1 cellular context compared by ENCODE assay signal in the genomic region with DNA sequence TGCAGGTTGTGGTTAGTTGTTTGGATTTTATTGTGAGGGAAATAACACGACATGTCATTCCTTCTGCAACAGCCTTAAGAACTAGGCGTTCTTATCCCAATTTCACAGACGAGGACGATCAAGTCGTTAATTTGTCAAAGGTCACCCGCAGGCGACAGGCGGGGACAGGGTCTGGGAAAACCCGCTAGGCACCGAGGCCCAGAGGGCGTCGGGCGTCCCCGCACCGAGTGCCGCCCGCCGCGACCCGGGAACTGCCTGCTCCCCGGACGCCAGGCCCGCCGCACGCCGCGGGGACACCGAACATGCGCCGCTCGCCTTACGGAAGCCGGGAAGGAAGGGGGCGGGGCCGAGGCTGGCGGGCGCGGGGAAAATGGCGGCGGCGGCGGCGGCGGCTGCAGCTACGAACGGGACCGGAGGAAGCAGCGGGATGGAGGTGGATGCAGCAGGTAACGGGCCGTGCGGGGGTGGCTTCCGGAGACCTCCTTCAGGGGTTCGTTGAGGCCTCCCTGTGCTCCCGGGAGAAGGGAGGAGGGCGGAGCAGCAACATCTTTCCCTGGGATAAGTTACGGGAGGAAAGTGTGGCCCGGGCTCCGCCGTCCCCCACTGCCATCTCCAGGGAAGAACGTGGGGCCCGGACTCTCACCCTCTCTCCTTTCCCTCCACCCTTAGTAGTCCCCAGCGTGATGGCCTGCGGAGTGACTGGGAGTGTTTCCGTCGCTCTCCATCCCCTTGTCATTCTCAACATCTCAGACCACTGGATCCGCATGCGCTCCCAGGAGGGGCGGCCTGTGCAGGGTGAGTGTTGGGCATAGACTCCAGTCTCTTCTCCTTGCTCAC.
A peak's percentile ranks its signal among the peaks of the same experiment; 100 is the strongest.
TF ChIP-seq lines count a peak whose summit lies in the region.

A gene (plus strand): TSS at position 349 of the 837 bp plus-strand sequence. CDS start 22 bp downstream, at position 371.

TF ChIP-seq in HepG2, 621 proteins besides CTCF, POLR2A, EP300 and RAD21 (continued from another document and continues in another):
- TF ChIP-seq, protein P1, sequence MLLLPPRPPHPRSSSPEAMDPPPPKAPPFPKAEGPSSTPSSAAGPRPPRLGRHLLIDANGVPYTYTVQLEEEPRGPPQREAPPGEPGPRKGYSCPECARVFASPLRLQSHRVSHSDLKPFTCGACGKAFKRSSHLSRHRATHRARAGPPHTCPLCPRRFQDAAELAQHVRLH (CRISPR knock-in tag; IDR thresholded peaks at IDR 0.05; ENCODE audit: borderline replicate concordance, low read depth) = peak; percentile 96
- peak; percentile 62 for TF ChIP-seq AKAP8 (CRISPR knock-in tag; IDR thresholded peaks at IDR 0.05)
- peak; percentile 77; the same call in 1 of the 2 replicates for TF ChIP-seq ZNF468 (CRISPR knock-in tag; IDR thresholded peaks at IDR 0.05)
- peak; percentile 83; the same call in 1 of the 2 replicates for TF ChIP-seq ZNF768 (CRISPR knock-in tag; IDR thresholded peaks at IDR 0.05)
- TF ChIP-seq CHCHD3 (CRISPR knock-in tag; IDR thresholded peaks at IDR 0.05) = peak; percentile 98
- no peak for TF ChIP-seq ATF1 (CRISPR knock-in tag; IDR thresholded peaks at IDR 0.05)
- TF ChIP-seq ZFP36 (IDR thresholded peaks at IDR 0.05; ENCODE audit: borderline replicate concordance, low read depth, low read length, partially characterized antibody) = no peak
- TF ChIP-seq ZNF124 (CRISPR knock-in tag; IDR thresholded peaks at IDR 0.05) = no peak; the same call in 1 of the 2 replicates
- no peak for TF ChIP-seq ZNF672 (CRISPR knock-in tag; IDR thresholded peaks at IDR 0.05)
- no peak for TF ChIP-seq ZNF674 (CRISPR knock-in tag; IDR thresholded peaks at IDR 0.05; ENCODE audit: low read depth)
- peak; percentile 31; the same call in 1 of the 2 replicates for TF ChIP-seq RXRA (CRISPR knock-in tag; IDR thresholded peaks at IDR 0.05)
- no peak for TF ChIP-seq ONECUT2 (CRISPR knock-in tag; IDR thresholded peaks at IDR 0.05)
- TF ChIP-seq, protein P2, sequence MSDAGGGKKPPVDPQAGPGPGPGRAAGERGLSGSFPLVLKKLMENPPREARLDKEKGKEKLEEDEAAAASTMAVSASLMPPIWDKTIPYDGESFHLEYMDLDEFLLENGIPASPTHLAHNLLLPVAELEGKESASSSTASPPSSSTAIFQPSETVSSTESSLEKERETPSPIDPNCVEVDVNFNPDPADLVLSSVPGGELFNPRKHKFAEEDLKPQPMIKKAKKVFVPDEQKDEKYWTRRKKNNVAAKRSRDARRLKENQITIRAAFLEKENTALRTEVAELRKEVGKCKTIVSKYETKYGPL (CRISPR knock-in tag; IDR thresholded peaks at IDR 0.05) = 0 out of 2 replicates have a peak, but pooled peaks have one; percentile 26
- TF ChIP-seq ZFP62 (CRISPR knock-in tag; IDR thresholded peaks at IDR 0.05) = no peak
- TF ChIP-seq ZNF720 (CRISPR knock-in tag; IDR thresholded peaks at IDR 0.05) = 0 out of 2 replicates have a peak, but pooled peaks have one; percentile 85
- TF ChIP-seq, protein P3, sequence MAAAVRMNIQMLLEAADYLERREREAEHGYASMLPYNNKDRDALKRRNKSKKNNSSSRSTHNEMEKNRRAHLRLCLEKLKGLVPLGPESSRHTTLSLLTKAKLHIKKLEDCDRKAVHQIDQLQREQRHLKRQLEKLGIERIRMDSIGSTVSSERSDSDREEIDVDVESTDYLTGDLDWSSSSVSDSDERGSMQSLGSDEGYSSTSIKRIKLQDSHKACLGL (CRISPR knock-in tag; IDR thresholded peaks at IDR 0.05) = peak; percentile 93
- peak; percentile 71; the same call in 1 of the 2 replicates for TF ChIP-seq ARHGAP35 (CRISPR knock-in tag; IDR thresholded peaks at IDR 0.05; ENCODE audit: borderline replicate concordance)
- TF ChIP-seq SUZ12 (IDR thresholded peaks at IDR 0.05; ENCODE audit: low read depth, low read length) = no peak
- TF ChIP-seq ZNF670 (CRISPR knock-in tag; IDR thresholded peaks at IDR 0.05; ENCODE audit: borderline replicate concordance) = no peak
- TF ChIP-seq, protein P4, sequence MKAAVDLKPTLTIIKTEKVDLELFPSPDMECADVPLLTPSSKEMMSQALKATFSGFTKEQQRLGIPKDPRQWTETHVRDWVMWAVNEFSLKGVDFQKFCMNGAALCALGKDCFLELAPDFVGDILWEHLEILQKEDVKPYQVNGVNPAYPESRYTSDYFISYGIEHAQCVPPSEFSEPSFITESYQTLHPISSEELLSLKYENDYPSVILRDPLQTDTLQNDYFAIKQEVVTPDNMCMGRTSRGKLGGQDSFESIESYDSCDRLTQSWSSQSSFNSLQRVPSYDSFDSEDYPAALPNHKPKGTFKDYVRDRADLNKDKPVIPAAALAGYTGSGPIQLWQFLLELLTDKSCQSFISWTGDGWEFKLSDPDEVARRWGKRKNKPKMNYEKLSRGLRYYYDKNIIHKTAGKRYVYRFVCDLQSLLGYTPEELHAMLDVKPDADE (CRISPR knock-in tag; IDR thresholded peaks at IDR 0.05) = peak; percentile 88; the same call in 1 of the 2 replicates
- peak; percentile 82 for TF ChIP-seq ESRRA (CRISPR knock-in tag; IDR thresholded peaks at IDR 0.05; ENCODE audit: low read depth)
- TF ChIP-seq MEIS1 (CRISPR knock-in tag; IDR thresholded peaks at IDR 0.05; ENCODE audit: borderline replicate concordance) = peak; percentile 89
- no peak for TF ChIP-seq FOSL2 (CRISPR knock-in tag; IDR thresholded peaks at IDR 0.05)
- peak; percentile 97; the same call in 1 of the 2 replicates for TF ChIP-seq ZFP36L1 (CRISPR knock-in tag; IDR thresholded peaks at IDR 0.05)
- TF ChIP-seq TP53 (CRISPR knock-in tag; conservative IDR thresholded peaks at IDR 0.05) = no peak
- TF ChIP-seq, protein P5, sequence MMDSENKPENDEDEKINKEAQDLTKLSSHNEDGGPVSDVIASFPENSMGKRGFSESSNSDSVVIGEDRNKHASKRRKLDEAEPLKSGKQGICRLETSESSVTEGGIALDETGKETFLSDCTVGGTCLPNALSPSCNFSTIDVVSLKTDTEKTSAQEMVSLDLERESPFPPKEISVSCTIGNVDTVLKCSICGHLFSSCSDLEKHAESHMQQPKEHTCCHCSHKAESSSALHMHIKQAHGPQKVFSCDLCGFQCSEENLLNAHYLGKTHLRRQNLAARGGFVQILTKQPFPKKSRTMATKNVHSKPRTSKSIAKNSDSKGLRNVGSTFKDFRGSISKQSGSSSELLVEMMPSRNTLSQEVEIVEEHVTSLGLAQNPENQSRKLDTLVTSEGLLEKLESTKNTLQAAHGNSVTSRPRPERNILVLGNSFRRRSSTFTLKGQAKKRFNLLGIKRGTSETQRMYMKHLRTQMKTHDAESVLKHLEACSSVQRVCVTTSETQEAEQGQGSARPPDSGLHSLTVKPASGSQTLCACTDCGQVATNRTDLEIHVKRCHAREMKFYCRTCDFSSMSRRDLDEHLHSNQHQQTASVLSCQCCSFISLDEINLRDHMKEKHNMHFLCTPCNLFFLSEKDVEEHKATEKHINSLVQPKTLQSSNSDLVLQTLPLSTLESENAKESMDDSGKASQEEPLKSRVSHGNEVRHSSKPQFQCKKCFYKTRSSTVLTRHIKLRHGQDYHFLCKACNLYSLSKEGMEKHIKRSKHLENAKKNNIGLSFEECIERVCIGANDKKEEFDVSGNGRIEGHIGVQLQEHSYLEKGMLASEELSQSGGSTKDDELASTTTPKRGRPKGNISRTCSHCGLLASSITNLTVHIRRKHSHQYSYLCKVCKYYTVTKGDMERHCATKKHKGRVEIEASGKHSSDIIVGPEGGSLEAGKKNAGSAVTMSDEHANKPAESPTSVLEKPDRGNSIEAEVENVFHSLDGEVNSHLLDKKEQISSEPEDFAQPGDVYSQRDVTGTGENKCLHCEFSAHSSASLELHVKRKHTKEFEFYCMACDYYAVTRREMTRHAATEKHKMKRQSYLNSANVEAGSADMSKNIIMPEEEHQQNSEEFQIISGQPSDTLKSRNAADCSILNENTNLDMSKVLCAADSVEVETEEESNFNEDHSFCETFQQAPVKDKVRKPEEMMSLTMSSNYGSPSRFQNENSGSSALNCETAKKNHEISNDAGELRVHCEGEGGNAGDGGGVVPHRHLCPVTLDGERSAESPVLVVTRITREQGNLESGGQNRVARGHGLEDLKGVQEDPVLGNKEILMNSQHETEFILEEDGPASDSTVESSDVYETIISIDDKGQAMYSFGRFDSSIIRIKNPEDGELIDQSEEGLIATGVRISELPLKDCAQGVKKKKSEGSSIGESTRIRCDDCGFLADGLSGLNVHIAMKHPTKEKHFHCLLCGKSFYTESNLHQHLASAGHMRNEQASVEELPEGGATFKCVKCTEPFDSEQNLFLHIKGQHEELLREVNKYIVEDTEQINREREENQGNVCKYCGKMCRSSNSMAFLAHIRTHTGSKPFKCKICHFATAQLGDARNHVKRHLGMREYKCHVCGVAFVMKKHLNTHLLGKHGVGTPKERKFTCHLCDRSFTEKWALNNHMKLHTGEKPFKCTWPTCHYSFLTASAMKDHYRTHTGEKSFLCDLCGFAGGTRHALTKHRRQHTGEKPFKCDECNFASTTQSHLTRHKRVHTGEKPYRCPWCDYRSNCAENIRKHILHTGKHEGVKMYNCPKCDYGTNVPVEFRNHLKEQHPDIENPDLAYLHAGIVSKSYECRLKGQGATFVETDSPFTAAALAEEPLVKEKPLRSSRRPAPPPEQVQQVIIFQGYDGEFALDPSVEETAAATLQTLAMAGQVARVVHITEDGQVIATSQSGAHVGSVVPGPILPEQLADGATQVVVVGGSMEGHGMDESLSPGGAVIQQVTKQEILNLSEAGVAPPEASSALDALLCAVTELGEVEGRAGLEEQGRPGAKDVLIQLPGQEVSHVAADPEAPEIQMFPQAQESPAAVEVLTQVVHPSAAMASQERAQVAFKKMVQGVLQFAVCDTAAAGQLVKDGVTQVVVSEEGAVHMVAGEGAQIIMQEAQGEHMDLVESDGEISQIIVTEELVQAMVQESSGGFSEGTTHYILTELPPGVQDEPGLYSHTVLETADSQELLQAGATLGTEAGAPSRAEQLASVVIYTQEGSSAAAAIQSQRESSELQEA (CRISPR knock-in tag; IDR thresholded peaks at IDR 0.05; ENCODE audit: not compliant biosample characterization) = peak; percentile 98
- TF ChIP-seq ZNF34 (CRISPR knock-in tag; IDR thresholded peaks at IDR 0.05; ENCODE audit: borderline replicate concordance) = peak; percentile 96; the same call in 1 of the 2 replicates
- TF ChIP-seq, protein P6, sequence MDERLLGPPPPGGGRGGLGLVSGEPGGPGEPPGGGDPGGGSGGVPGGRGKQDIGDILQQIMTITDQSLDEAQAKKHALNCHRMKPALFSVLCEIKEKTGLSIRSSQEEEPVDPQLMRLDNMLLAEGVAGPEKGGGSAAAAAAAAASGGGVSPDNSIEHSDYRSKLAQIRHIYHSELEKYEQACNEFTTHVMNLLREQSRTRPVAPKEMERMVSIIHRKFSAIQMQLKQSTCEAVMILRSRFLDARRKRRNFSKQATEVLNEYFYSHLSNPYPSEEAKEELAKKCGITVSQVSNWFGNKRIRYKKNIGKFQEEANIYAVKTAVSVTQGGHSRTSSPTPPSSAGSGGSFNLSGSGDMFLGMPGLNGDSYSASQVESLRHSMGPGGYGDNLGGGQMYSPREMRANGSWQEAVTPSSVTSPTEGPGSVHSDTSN (CRISPR knock-in tag; IDR thresholded peaks at IDR 0.05) = no peak
- peak; percentile 24; the same call in 1 of the 2 replicates for TF ChIP-seq ZNF121 (CRISPR knock-in tag; IDR thresholded peaks at IDR 0.05)
- peak; percentile 95 for TF ChIP-seq ZNF709 (CRISPR knock-in tag; IDR thresholded peaks at IDR 0.05)
- TF ChIP-seq, protein P7, sequence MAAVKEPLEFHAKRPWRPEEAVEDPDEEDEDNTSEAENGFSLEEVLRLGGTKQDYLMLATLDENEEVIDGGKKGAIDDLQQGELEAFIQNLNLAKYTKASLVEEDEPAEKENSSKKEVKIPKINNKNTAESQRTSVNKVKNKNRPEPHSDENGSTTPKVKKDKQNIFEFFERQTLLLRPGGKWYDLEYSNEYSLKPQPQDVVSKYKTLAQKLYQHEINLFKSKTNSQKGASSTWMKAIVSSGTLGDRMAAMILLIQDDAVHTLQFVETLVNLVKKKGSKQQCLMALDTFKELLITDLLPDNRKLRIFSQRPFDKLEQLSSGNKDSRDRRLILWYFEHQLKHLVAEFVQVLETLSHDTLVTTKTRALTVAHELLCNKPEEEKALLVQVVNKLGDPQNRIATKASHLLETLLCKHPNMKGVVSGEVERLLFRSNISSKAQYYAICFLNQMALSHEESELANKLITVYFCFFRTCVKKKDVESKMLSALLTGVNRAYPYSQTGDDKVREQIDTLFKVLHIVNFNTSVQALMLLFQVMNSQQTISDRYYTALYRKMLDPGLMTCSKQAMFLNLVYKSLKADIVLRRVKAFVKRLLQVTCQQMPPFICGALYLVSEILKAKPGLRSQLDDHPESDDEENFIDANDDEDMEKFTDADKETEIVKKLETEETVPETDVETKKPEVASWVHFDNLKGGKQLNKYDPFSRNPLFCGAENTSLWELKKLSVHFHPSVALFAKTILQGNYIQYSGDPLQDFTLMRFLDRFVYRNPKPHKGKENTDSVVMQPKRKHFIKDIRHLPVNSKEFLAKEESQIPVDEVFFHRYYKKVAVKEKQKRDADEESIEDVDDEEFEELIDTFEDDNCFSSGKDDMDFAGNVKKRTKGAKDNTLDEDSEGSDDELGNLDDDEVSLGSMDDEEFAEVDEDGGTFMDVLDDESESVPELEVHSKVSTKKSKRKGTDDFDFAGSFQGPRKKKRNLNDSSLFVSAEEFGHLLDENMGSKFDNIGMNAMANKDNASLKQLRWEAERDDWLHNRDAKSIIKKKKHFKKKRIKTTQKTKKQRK (IDR thresholded peaks at IDR 0.05; ENCODE audit: low read length) = no peak
- peak; percentile 87; the same call in 1 of the 2 replicates for TF ChIP-seq ZNF792 (CRISPR knock-in tag; IDR thresholded peaks at IDR 0.05)
- 0 out of 2 replicates have a peak, but pooled peaks have one; percentile 32 for TF ChIP-seq ZNF101 (CRISPR knock-in tag; IDR thresholded peaks at IDR 0.05; ENCODE audit: borderline replicate concordance, low read depth)
- TF ChIP-seq ZNF589 (CRISPR knock-in tag; conservative IDR thresholded peaks at IDR 0.05) = peak; percentile 95; the same call in 1 of the 2 replicates
- TF ChIP-seq, protein P8, sequence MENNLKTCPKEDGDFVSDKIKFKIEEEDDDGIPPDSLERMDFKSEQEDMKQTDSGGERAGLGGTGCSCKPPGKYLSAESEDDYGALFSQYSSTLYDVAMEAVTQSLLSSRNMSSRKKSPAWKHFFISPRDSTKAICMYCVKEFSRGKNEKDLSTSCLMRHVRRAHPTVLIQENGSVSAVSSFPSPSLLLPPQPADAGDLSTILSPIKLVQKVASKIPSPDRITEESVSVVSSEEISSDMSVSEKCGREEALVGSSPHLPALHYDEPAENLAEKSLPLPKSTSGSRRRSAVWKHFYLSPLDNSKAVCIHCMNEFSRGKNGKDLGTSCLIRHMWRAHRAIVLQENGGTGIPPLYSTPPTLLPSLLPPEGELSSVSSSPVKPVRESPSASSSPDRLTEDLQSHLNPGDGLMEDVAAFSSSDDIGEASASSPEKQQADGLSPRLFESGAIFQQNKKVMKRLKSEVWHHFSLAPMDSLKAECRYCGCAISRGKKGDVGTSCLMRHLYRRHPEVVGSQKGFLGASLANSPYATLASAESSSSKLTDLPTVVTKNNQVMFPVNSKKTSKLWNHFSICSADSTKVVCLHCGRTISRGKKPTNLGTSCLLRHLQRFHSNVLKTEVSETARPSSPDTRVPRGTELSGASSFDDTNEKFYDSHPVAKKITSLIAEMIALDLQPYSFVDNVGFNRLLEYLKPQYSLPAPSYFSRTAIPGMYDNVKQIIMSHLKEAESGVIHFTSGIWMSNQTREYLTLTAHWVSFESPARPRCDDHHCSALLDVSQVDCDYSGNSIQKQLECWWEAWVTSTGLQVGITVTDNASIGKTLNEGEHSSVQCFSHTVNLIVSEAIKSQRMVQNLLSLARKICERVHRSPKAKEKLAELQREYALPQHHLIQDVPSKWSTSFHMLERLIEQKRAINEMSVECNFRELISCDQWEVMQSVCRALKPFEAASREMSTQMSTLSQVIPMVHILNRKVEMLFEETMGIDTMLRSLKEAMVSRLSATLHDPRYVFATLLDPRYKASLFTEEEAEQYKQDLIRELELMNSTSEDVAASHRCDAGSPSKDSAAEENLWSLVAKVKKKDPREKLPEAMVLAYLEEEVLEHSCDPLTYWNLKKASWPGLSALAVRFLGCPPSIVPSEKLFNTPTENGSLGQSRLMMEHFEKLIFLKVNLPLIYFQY (CRISPR knock-in tag; IDR thresholded peaks at IDR 0.05; ENCODE audit: borderline replicate concordance) = 0 out of 2 replicates have a peak, but pooled peaks have one; percentile 80
- peak; percentile 53; the same call in 1 of the 2 replicates for TF ChIP-seq ZBTB8A (CRISPR knock-in tag; IDR thresholded peaks at IDR 0.05; ENCODE audit: borderline replicate concordance, low read depth)
